In the genomic region with DNA sequence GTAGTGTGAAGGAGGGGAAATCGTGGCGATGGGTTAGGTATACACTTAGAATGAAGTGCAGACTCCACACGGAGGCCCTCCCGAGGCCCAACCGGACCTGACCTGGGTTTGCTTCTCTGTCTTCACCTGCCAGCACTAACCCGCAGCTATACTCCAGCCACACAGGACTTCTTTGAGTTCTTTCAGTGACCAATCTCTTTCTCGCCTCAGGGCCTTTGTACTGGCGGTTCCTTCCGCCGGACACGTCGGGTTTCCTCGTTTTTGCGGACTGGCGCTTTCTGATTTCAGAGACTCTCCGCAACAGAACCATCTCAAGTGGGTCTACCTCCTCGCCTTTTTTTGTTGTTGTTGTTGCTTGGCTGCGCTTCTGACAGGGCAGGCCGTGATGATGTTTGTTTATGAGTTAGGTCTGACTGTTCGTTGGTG, we compare ENCODE assay signal across 8 cellular contexts. TPM values are rescaled to one million over a fixed set of nuclear protein-coding genes. Genes with fewer than 3 reads are reported as not detected.
DNase-seq lines count a peak whose midpoint lies in the region; ATAC-seq lines count a peak whose summit lies in the region.

Gene NEIL1, plus strand, starts transcription at position 244 of the 426 bp plus-strand sequence. CDS start 1,867 bp downstream, outside the sequence.

- H3K27me3 ChIP-seq in CD4-positive, alpha-beta memory T cell (ENCODE audit: insufficient read depth, low read length), result no peaks in the 10 kb centered on the region
- peaks cover 39% of the 10 kb centered on the region for H3K27me3 ChIP-seq in NT2/D1 (ENCODE audit: insufficient read depth, insufficient read length)
- H3K27me3 ChIP-seq in duodenal mucosa (ENCODE audit: control insufficient read depth in 1 of 2, insufficient read depth in 2 of 2, low read length in 2 of 2), result no peaks in the 10 kb centered on the region
- H3K27me3 ChIP-seq in mucosa of stomach (ENCODE audit: control insufficient read depth, insufficient read depth, low read length), result no peaks in the 10 kb centered on the region

- no peak for ATAC-seq in HG02610 (IDR thresholded peaks at IDR 0.05; ENCODE audit: unreplicated experiment)

- H3K9ac ChIP-seq in NT2/D1 (ENCODE audit: insufficient read length, low read depth), result peak within 1 kb of the TSS; percentile 88
- peak within 1 kb of the TSS; percentile 74 to 88 for H3K9ac ChIP-seq in duodenal mucosa (ENCODE audit: low read depth in 1 of 2, low read length in 2 of 2)
- peak within 1 kb of the TSS; percentile 85 for H3K9ac ChIP-seq in mucosa of stomach (ENCODE audit: low read length)

- H3K4me3 Mint-ChIP-seq in CD4-positive, alpha-beta memory T cell, result peak within 1 kb of the TSS; percentile 75 to 93 (median 86)

- POLR2A ChIA-PET in CD4-positive, alpha-beta memory T cell (lab: Charles Lee; ENCODE audit: partially characterized antibody), result interaction anchor here (0.8 to 10.1 kb wide), 9 partner anchors 9 to 731 kb away, joined by 3 to 148 read pairs (median 6); partner anchors contain the start of genes CLK3, COMMD4, MAN2C1 and PPCDC

- no peaks in the 10 kb centered on the region for H3K36me3 ChIP-seq in CD4-positive, alpha-beta memory T cell (ENCODE audit: insufficient read depth, low read length)
- H3K36me3 ChIP-seq in NT2/D1 (ENCODE audit: insufficient read depth, insufficient read length, low read length), result peaks cover under 1% of the 10 kb centered on the region
- H3K36me3 ChIP-seq in duodenal mucosa (ENCODE audit: control insufficient read depth in 1 of 2, insufficient read depth in 2 of 2, low read length in 2 of 2), result no peaks in the 10 kb centered on the region
- no peaks in the 10 kb centered on the region for H3K36me3 ChIP-seq in mucosa of stomach (ENCODE audit: control insufficient read depth, insufficient read depth, low read length)

- H3K9me3 Mint-ChIP-seq in CD4-positive, alpha-beta memory T cell, result peaks cover 0 to 30% (median 9%) of the 10 kb centered on the region in 8 donors

- peak within 1 kb of the TSS; percentile 58 for H3K27ac ChIP-seq in CD4-positive, alpha-beta memory T cell (ENCODE audit: low read depth, low read length)
- no peak within 1 kb of the TSS for H3K27ac ChIP-seq in duodenal mucosa (ENCODE audit: low read depth, low read length)

- peaks cover 36% of the 10 kb centered on the region for H3K4me1 ChIP-seq in CD4-positive, alpha-beta memory T cell (ENCODE audit: insufficient read depth, low read length)
- H3K4me1 ChIP-seq in NT2/D1 (ENCODE audit: insufficient read depth, insufficient read length), result peaks cover 8% of the 10 kb centered on the region
- peaks cover 14 to 24% of the 10 kb centered on the region in 2 donors for H3K4me1 ChIP-seq in duodenal mucosa (ENCODE audit: control insufficient read depth in 1 of 2, insufficient read depth in 2 of 2, low read length in 2 of 2)
- H3K4me1 ChIP-seq in mucosa of stomach (ENCODE audit: control insufficient read depth, insufficient read depth, low read length), result peaks cover 18% of the 10 kb centered on the region

- DNase-seq in CD4-positive, alpha-beta memory T cell, result no peak
- DNase-seq in NT2/D1 (ENCODE audit: low read depth, low spot score) (no peak), GOT3 (lab: John Stamatoyannopoulos, UW) (no peak), HuH-7.5 (ENCODE audit: low spot score) (no peak)
- DNase-seq in stimulated activated CD4-positive, alpha-beta T cell treated with anti-CD3 and anti-CD28 coated beads, Interleukin-2, amount 100 ng/mL, for 24 hours, result no peak

- intact Hi-C loops in CD4-positive, alpha-beta memory T cell (cut with micrococcal nuclease), result no loop called here

- CTCF ChIA-PET in CD4-positive, alpha-beta memory T cell (lab: Charles Lee; ENCODE audit: partially characterized antibody), result interaction anchor here (1.0 kb wide), 1 partner anchor 21 kb away, joined by 4 read pairs; the partner anchor contains the start of gene MAN2C1

- peak within 1 kb of the TSS; percentile 30 to 72 for H3K4me3 ChIP-seq in CD4-positive, alpha-beta memory T cell (ENCODE audit: low read length in 2 of 2)
- H3K4me3 ChIP-seq in NT2/D1 (ENCODE audit: insufficient read length, low read depth) (peak within 1 kb of the TSS; percentile 77), duodenal mucosa (ENCODE audit: low read depth in 1 of 2, low read length in 2 of 2) (peak within 1 kb of the TSS; percentile 89 to 96), mucosa of stomach (ENCODE audit: low read length) (peak within 1 kb of the TSS; percentile 80)

- H3K27ac Mint-ChIP-seq in CD4-positive, alpha-beta memory T cell, result peak within 1 kb of the TSS; percentile 84 to 94 (median 86)

- no peaks in the 10 kb centered on the region for H3K27me3 Mint-ChIP-seq in CD4-positive, alpha-beta memory T cell

- H3K36me3 Mint-ChIP-seq in CD4-positive, alpha-beta memory T cell, result peaks cover 3 to 9% of the 10 kb centered on the region in 2 donors

- H3K9me3 ChIP-seq in CD4-positive, alpha-beta memory T cell (ENCODE audit: control insufficient read depth in 1 of 2, low read length in 2 of 2), result peaks cover 6 to 7% of the 10 kb centered on the region in 2 donors
- H3K9me3 ChIP-seq in NT2/D1 (ENCODE audit: insufficient read depth, low read length) (no peaks in the 10 kb centered on the region), duodenal mucosa (ENCODE audit: control insufficient read depth in 1 of 2, low read length in 2 of 2) (no peaks in the 10 kb centered on the region), mucosa of stomach (ENCODE audit: control insufficient read depth, low read length) (no peaks in the 10 kb centered on the region)

- H3K4me1 Mint-ChIP-seq in CD4-positive, alpha-beta memory T cell, result peaks cover 14 to 38% (median 26%) of the 10 kb centered on the region in 4 donors

RNA-seq across cellular contexts. Expression of gene NEIL1, which starts in this region (rescaled TPM):
- total RNA-seq in CD4-positive, alpha-beta memory T cell, result 10 to 100 TPM; 13.0 to 16.4 TPM
- 1 to 10 TPM; 1.5 to 2.6 TPM for polyA plus RNA-seq in CD4-positive, alpha-beta memory T cell
